11 cellular contexts compared by ENCODE assay signal in the genomic region with DNA sequence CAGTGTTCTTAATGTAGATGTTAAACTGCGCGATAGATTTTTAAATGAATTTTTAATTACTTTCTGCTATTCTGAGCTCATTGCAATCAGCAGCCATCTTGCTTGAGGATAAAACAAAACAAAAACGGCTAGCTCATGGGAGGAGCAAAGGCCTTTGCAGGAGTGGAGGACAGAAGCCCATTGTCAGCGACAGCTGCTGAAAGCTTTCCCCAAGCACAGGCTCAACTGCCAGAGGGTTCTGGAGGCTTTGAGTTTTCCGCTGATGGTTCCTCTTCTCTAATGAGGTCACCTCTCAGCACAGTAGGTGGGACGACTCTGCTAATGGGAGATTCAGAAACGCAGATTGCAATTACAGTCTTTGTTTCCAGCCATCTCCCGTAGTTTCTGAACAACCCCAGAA.
DNase-seq lines count a peak whose midpoint lies in the region; ATAC-seq and TF ChIP-seq lines count a peak whose summit lies in the region.
"Had no signal": no experiment of that assay in that cellular context is flagged by ENCODE, and none has a peak within 500 bp of the region (broad histone marks: within the 10 kb centered on the region; RNA-seq: fewer than 3 reads in every experiment).

No MANE protein-coding gene starts in this region.

- H3K9me3 Mint-ChIP-seq in natural killer cell: no peaks in the 10 kb centered on the region

- peaks cover 12 to 51% of the 10 kb centered on the region in 2 donors for H3K4me1 Mint-ChIP-seq in natural killer cell

- no peaks in the 10 kb centered on the region for H3K36me3 Mint-ChIP-seq in natural killer cell

- intact Hi-C loops in natural killer cell (cut with micrococcal nuclease): no loop called here

- POLR2A ChIA-PET in GM10248 (lab: Yijun Ruan, JAX): no interaction called here

- peak; percentile 82 for DNase-seq in G401 (ENCODE audit: low spot score)
- DNase-seq in NCI-H510A (lab: John Stamatoyannopoulos, UW): peak; percentile 42
- peak; percentile 54 for DNase-seq in epidermal melanocyte (ENCODE audit: insufficient read length, low spot score)
- DNase-seq in middle frontal gyrus (ENCODE audit: extremely low spot score, low spot score): peak; percentile 52
- DNase-seq in GM10248 (ENCODE audit: extremely low spot score): no peak
- DNase-seq in natural killer cell: no peak
- DNase-seq in DMS53 (lab: John Stamatoyannopoulos, UW): no peak
- DNase-seq: activated CD4-positive, alpha-beta T cell treated with anti-CD3 and anti-CD28 coated beads, Interleukin-2, amount 50 U/mL, for 1 hour; EL; T-helper 1 cell had no signal

- no peak for ATAC-seq in natural killer cell
- no peak for ATAC-seq in GM21381 (IDR thresholded peaks at IDR 0.05; ENCODE audit: unreplicated experiment)

- CTCF ChIA-PET in GM10248 (lab: Yijun Ruan, JAX): interaction anchor here (1.2 kb wide), 1 partner anchor 8 kb away, joined by 4 read pairs; no protein-coding TSS in a partner anchor

- in situ Hi-C loops in G401 (cut with HindIII; ENCODE audit: low sequenced_read_pairs): no loop called here

- H3K27me3 Mint-ChIP-seq in natural killer cell (ENCODE audit: low read depth in 2 of 2): no peaks in the 10 kb centered on the region

- H3K27ac Mint-ChIP-seq in natural killer cell: no peak overlapping the region

- H3K4me3 Mint-ChIP-seq in natural killer cell: no peak overlapping the region

- TF ChIP-seq CTCF in GM10248 (IDR thresholded peaks at IDR 0.05; ENCODE audit: control extremely low read depth, extremely low read depth, low read depth, missing control alignments): no peak
- TF ChIP-seq CTCF in natural killer cell (IDR thresholded peaks at IDR 0.05): no peak

Comparison
In these comparisons a context has a peak if more than half of its experiments do, and no peak if none do; other contexts are left out.
1. DNase-seq: peak in G401 (single experiment), NCI-H510A (single experiment), epidermal melanocyte (single experiment) and middle frontal gyrus (single experiment); none in GM10248 (single experiment), natural killer cell (single experiment) and DMS53 (single experiment).